Comparison of ENCODE assay signal across 18 cellular contexts in genomic region chr5:135317286-135317685, GRCh38.
DNase-seq lines count a peak whose midpoint lies in the region; ATAC-seq and TF ChIP-seq lines count a peak whose summit lies in the region.
"Had no signal": no experiment of that assay in that cellular context is flagged by ENCODE, and none has a peak within 500 bp of the region (broad histone marks: within the 10 kb centered on the region; RNA-seq: fewer than 3 reads in every experiment).

No MANE protein-coding gene starts in this region.

- intact Hi-C loops in activated CD4-positive, alpha-beta memory T cell treated with anti-CD3 and anti-CD28 coated beads for 36 hours (cut with micrococcal nuclease), result no loop called here
- intact Hi-C loops in left ventricle myocardium superior (cut with micrococcal nuclease), result no loop called here

- DNase-seq in activated CD4-positive, alpha-beta memory T cell treated with anti-CD3 and anti-CD28 coated beads, Interleukin-2, amount 10 ng/mL, durations not matched to agents 7 days and 5 days, result peak; percentile 9
- DNase-seq in activated CD4-positive, alpha-beta memory T cell treated with anti-CD3 and anti-CD28 coated beads for 36 hours, result no peak
- DNase-seq in right atrium auricular region (ENCODE audit: low spot score), result peak; percentile 46
- no peak for DNase-seq in left ventricle myocardium superior
- peak; percentile 25 for DNase-seq in islet precursor cell
- no peak for DNase-seq in HK-2 (ENCODE audit: unreplicated experiment)
- DNase-seq: 8988T, DMS79 treated with DMSO at 0.1 percent for 48 hours, NCI-H1417, NCI-H187, NCI-H2107, NCI-H2227 treated with DMSO at 0.1 percent for 48 hours, NCI-H524, NCI-H82, OCI-M1 had no signal

- no peak overlapping the region for H3K27ac Mint-ChIP-seq in activated CD4-positive, alpha-beta memory T cell treated with anti-CD3 and anti-CD28 coated beads, Interleukin-2, amount 10 ng/mL, durations not matched to agents 7 days and 5 days
- no peak overlapping the region for H3K27ac Mint-ChIP-seq in activated CD4-positive, alpha-beta memory T cell treated with anti-CD3 and anti-CD28 coated beads for 36 hours

- ATAC-seq in left ventricle myocardium superior, result no peak
- ATAC-seq in HG02759 (IDR thresholded peaks at IDR 0.05; ENCODE audit: unreplicated experiment), result no peak
- ATAC-seq in HG02763 (IDR thresholded peaks at IDR 0.05; ENCODE audit: unreplicated experiment), result no peak

- no peaks in the 10 kb centered on the region for H3K9me3 ChIP-seq in right atrium auricular region

- CTCF ChIA-PET in activated CD4-positive, alpha-beta memory T cell treated with anti-CD3 and anti-CD28 coated beads, Interleukin-2, amount 10 ng/mL, durations not matched to agents 7 days and 5 days (lab: Charles Lee), result no interaction called here
- CTCF ChIA-PET in activated CD4-positive, alpha-beta memory T cell treated with anti-CD3 and anti-CD28 coated beads for 36 hours (lab: Charles Lee), result no interaction called here

- POLR2A ChIA-PET in activated CD4-positive, alpha-beta memory T cell treated with anti-CD3 and anti-CD28 coated beads, Interleukin-2, amount 10 ng/mL, durations not matched to agents 7 days and 5 days (lab: Charles Lee), result no interaction called here
- POLR2A ChIA-PET in activated CD4-positive, alpha-beta memory T cell treated with anti-CD3 and anti-CD28 coated beads for 36 hours (lab: Charles Lee), result no interaction called here

- H3K4me3 ChIP-seq in right atrium auricular region, result no peak overlapping the region

- H3K27ac ChIP-seq in right atrium auricular region, result no peak overlapping the region
- H3K27ac ChIP-seq: KMS-11 had no signal

- peaks cover 24% of the 10 kb centered on the region for H3K4me1 Mint-ChIP-seq in activated CD4-positive, alpha-beta memory T cell treated with anti-CD3 and anti-CD28 coated beads, Interleukin-2, amount 10 ng/mL, durations not matched to agents 7 days and 5 days
- H3K4me1 Mint-ChIP-seq in activated CD4-positive, alpha-beta memory T cell treated with anti-CD3 and anti-CD28 coated beads for 36 hours (ENCODE audit: low read depth), result no peaks in the 10 kb centered on the region

- H3K4me1 ChIP-seq in right atrium auricular region, result no peaks in the 10 kb centered on the region

- H3K27me3 Mint-ChIP-seq in activated CD4-positive, alpha-beta memory T cell treated with anti-CD3 and anti-CD28 coated beads, Interleukin-2, amount 10 ng/mL, durations not matched to agents 7 days and 5 days, result no peaks in the 10 kb centered on the region
- no peaks in the 10 kb centered on the region for H3K27me3 Mint-ChIP-seq in activated CD4-positive, alpha-beta memory T cell treated with anti-CD3 and anti-CD28 coated beads for 36 hours

- no peak for TF ChIP-seq CTCF in right atrium auricular region (IDR thresholded peaks at IDR 0.05)

- H3K9me3 Mint-ChIP-seq in activated CD4-positive, alpha-beta memory T cell treated with anti-CD3 and anti-CD28 coated beads, Interleukin-2, amount 10 ng/mL, durations not matched to agents 7 days and 5 days, result no peaks in the 10 kb centered on the region
- no peaks in the 10 kb centered on the region for H3K9me3 Mint-ChIP-seq in activated CD4-positive, alpha-beta memory T cell treated with anti-CD3 and anti-CD28 coated beads for 36 hours

- no peaks in the 10 kb centered on the region for H3K36me3 ChIP-seq in right atrium auricular region

- H3K36me3 Mint-ChIP-seq in activated CD4-positive, alpha-beta memory T cell treated with anti-CD3 and anti-CD28 coated beads, Interleukin-2, amount 10 ng/mL, durations not matched to agents 7 days and 5 days (ENCODE audit: low read depth), result peaks cover 4% of the 10 kb centered on the region
- H3K36me3 Mint-ChIP-seq in activated CD4-positive, alpha-beta memory T cell treated with anti-CD3 and anti-CD28 coated beads for 36 hours, result no peaks in the 10 kb centered on the region

- no peak overlapping the region for H3K4me3 Mint-ChIP-seq in activated CD4-positive, alpha-beta memory T cell treated with anti-CD3 and anti-CD28 coated beads, Interleukin-2, amount 10 ng/mL, durations not matched to agents 7 days and 5 days
- no peak overlapping the region for H3K4me3 Mint-ChIP-seq in activated CD4-positive, alpha-beta memory T cell treated with anti-CD3 and anti-CD28 coated beads for 36 hours

- H3K27me3 ChIP-seq in right atrium auricular region, result no peaks in the 10 kb centered on the region

Comparison
In these comparisons a context has a peak if more than half of its experiments do, and no peak if none do; other contexts are left out.
1. DNase-seq: peak in activated CD4-positive, alpha-beta memory T cell treated with anti-CD3 and anti-CD28 coated beads, Interleukin-2, amount 10 ng/mL, durations not matched to agents 7 days and 5 days (single experiment), right atrium auricular region (single experiment) and islet precursor cell (single experiment); none in activated CD4-positive, alpha-beta memory T cell treated with anti-CD3 and anti-CD28 coated beads for 36 hours (single experiment), left ventricle myocardium superior (single experiment) and HK-2 (single experiment).